In the genomic region with DNA sequence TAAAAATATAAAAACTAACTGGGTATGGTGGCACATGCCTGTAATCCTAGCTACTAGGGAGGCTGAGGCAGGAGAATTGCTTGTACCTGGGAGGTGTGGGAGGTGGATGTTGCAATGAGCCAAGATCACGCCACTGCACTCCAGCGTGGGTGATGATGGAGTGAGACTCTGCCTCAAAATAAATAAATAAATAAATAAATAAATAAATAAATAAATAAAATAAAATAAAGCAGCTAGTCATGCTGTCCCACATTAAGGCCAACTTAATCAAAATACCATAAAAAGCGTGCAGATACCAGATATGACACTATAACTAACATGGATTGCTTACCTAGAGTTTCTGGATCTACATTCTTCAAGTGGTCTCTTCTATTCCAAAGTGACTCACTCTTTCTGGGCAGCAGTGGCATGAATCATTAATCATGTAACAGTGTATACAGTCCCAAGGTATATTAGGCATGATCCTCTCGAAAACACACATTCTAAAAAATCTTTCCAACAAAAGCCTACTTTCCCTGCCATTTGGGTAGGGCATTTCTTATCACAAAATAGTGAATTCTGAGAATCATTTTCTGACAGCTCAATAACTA, we compare ENCODE assay signal across 17 cellular contexts.
DNase-seq lines count a peak whose midpoint lies in the region; ATAC-seq, FAIRE-seq and TF ChIP-seq lines count a peak whose summit lies in the region.
"Had no signal": no experiment of that assay in that cellular context is flagged by ENCODE, and none has a peak within 500 bp of the region (broad histone marks: within the 10 kb centered on the region; RNA-seq: fewer than 3 reads in every experiment).

No MANE protein-coding gene starts in this region.

- POLR2A ChIA-PET in endothelial cell of umbilical vein (lab: Charles Lee), result no interaction called here

- H3K4me2 ChIP-seq in endothelial cell of umbilical vein (ENCODE audit: insufficient read depth, low read length), result no peak overlapping the region
- H3K4me2 ChIP-seq: BLaER1 had no signal

- intact Hi-C loops in endothelial cell of umbilical vein (cut with micrococcal nuclease), result no loop called here

- no peak for ATAC-seq in HG03469 (IDR thresholded peaks at IDR 0.05; ENCODE audit: unreplicated experiment)

- no peaks in the 10 kb centered on the region for H3K79me2 ChIP-seq in endothelial cell of umbilical vein (ENCODE audit: control insufficient read depth, insufficient read depth, low read length)

- H3K27me3 ChIP-seq in endothelial cell of umbilical vein (ENCODE audit: control insufficient read depth in 2 of 2, insufficient read depth in 2 of 2, low read length in 2 of 2), result no peaks in the 10 kb centered on the region
- H3K27me3 ChIP-seq: BLaER1, Peyer's patch, SJCRH30 had no signal

- H3K9me3 ChIP-seq in endothelial cell of umbilical vein (replicated peaks; ENCODE audit: control insufficient read depth, insufficient read depth, low read length), result no peaks in the 10 kb centered on the region
- H3K9me3 ChIP-seq: BLaER1, HAP-1, Peyer's patch, SJCRH30 had no signal

- no peaks in the 10 kb centered on the region for H4K20me1 ChIP-seq in endothelial cell of umbilical vein (replicated peaks; ENCODE audit: control insufficient read depth, extremely low read depth, insufficient read depth, low read length)
- H4K20me1 ChIP-seq: BLaER1 had no signal

- CTCF ChIA-PET in endothelial cell of umbilical vein (lab: Charles Lee), result no interaction called here

- TF ChIP-seq POLR2A in endothelial cell of umbilical vein (IDR thresholded peaks at IDR 0.05; ENCODE audit: low read depth, low read length), result no peak

- no peak overlapping the region for H3K4me3 ChIP-seq in endothelial cell of umbilical vein (replicated peaks in 1 of 3; ENCODE audit: insufficient read depth in 1 of 3, low read depth in 1 of 3, low read length in 3 of 3)
- H3K4me3 ChIP-seq: BLaER1, HAP-1, Peyer's patch, SJCRH30 had no signal

- DNase-seq in HTR-8/SVneo (ENCODE audit: insufficient read length, low spot score) (peak; percentile 7), RPMI7951 (ENCODE audit: low read depth) (peak; percentile 37), endothelial cell of umbilical vein (ENCODE audit: low read depth, low spot score) (no peak), renal cortical epithelial cell (ENCODE audit: low read depth) (peak; percentile 71), GM20000 (ENCODE audit: low spot score) (no peak)
- DNase-seq in stimulated activated CD4-positive, alpha-beta T cell treated with anti-CD3 and anti-CD28 coated beads, Interleukin-15, amount 100 ng/mL, for 24 hours, result no peak
- DNase-seq: CD8-positive, alpha-beta memory T cell; EL; NCI-H187; NCI-H510A; NCI-H82; Peyer's patch; SJCRH30; SW 1271 had no signal

- FAIRE-seq in HTR-8/SVneo (lab: Jason Lieb, UNC), result no peak
- no peak for FAIRE-seq in endothelial cell of umbilical vein (lab: Jason Lieb, UNC)

- no TSS peak for BruUV-seq in endothelial cell of umbilical vein (replicated peaks; lab: Mats Ljungman, UMichigan)

- dilution Hi-C loops in endothelial cell of umbilical vein (cut with MboI; ENCODE audit: extremely low pct_ligation_motif_present, low sequenced_read_pairs), result no loop called here

- H2AFZ ChIP-seq in endothelial cell of umbilical vein (ENCODE audit: low read depth, low read length), result no peak overlapping the region

- H3K27ac ChIP-seq in endothelial cell of umbilical vein (ENCODE audit: insufficient read depth, low read depth, low read length), result no peak overlapping the region
- H3K27ac ChIP-seq: BLaER1, Peyer's patch, SJCRH30 had no signal

- TF ChIP-seq CTCF in endothelial cell of umbilical vein (IDR thresholded peaks at IDR 0.05; ENCODE audit: extremely low read depth in 1 of 2, insufficient read depth in 1 of 2, low read depth in 1 of 2, low read length in 2 of 2), result no peak
- TF ChIP-seq CTCF in GM20000 (IDR thresholded peaks at IDR 0.05; ENCODE audit: extremely low read depth, missing control alignments), result no peak

- no peak overlapping the region for H3K9ac ChIP-seq in endothelial cell of umbilical vein (replicated peaks; ENCODE audit: extremely low read depth, insufficient read depth, low read length)
- H3K9ac ChIP-seq: BLaER1 had no signal

- no peaks in the 10 kb centered on the region for H3K36me3 ChIP-seq in endothelial cell of umbilical vein (ENCODE audit: control insufficient read depth in 2 of 2, extremely low read depth in 1 of 2, insufficient read depth in 2 of 2, low read length in 2 of 2)
- H3K36me3 ChIP-seq: BLaER1, HAP-1, Peyer's patch had no signal

- no peaks in the 10 kb centered on the region for H3K9me1 ChIP-seq in endothelial cell of umbilical vein (replicated peaks; ENCODE audit: control insufficient read depth, extremely low read depth, insufficient read depth, low read length)

- H3K4me1 ChIP-seq in endothelial cell of umbilical vein (ENCODE audit: control insufficient read depth, extremely low read depth, insufficient read depth, low read length), result no peaks in the 10 kb centered on the region
- H3K4me1 ChIP-seq: HAP-1, Peyer's patch had no signal

TF ChIP-seq in endothelial cell of umbilical vein, 7 proteins besides CTCF, POLR2A, EP300 and RAD21:
- TF ChIP-seq GATA2 (IDR thresholded peaks at IDR 0.05; ENCODE audit: insufficient read depth, insufficient read length, low read depth, low read length), result no peak
- TF ChIP-seq FOS (IDR thresholded peaks at IDR 0.05; ENCODE audit: borderline replicate concordance, insufficient read depth, low read length), result peak; percentile 15
- TF ChIP-seq EZH2 (IDR thresholded peaks at IDR 0.05; ENCODE audit: borderline replicate concordance, low read depth, low read length, severe bottlenecking), result no peak
- no peak for TF ChIP-seq MYC (IDR thresholded peaks at IDR 0.05; ENCODE audit: low read depth, low read length)
- TF ChIP-seq, protein P1, sequence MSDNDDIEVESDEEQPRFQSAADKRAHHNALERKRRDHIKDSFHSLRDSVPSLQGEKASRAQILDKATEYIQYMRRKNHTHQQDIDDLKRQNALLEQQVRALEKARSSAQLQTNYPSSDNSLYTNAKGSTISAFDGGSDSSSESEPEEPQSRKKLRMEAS (IDR thresholded peaks at IDR 0.05; ENCODE audit: insufficient read depth, insufficient read length), result no peak

Comparison
In these comparisons a context has a peak if more than half of its experiments do, and no peak if none do; other contexts are left out.
1. DNase-seq: peak in HTR-8/SVneo (single experiment), RPMI7951 (single experiment) and renal cortical epithelial cell (single experiment); none in endothelial cell of umbilical vein (single experiment), GM20000 (single experiment) and stimulated activated CD4-positive, alpha-beta T cell treated with anti-CD3 and anti-CD28 coated beads, Interleukin-15, amount 100 ng/mL, for 24 hours (single experiment).